Comparison of ENCODE assay signal across 9 cellular contexts in genomic region chr3:146503459-146504202, GRCh38. TPM values are rescaled to one million over a fixed set of nuclear protein-coding genes. Genes with fewer than 3 reads are reported as not detected.
DNase-seq lines count a peak whose midpoint lies in the region; ATAC-seq, FAIRE-seq and TF ChIP-seq lines count a peak whose summit lies in the region.
"Had no signal": no experiment of that assay in that cellular context is flagged by ENCODE, and none has a peak within 500 bp of the region (broad histone marks: within the 10 kb centered on the region; RNA-seq: fewer than 3 reads in every experiment).

No MANE protein-coding gene starts in this region.

- dilution Hi-C loops in endothelial cell of umbilical vein (cut with MboI; ENCODE audit: extremely low pct_ligation_motif_present, low sequenced_read_pairs), result no loop called here

- H3K36me3 ChIP-seq in endothelial cell of umbilical vein (ENCODE audit: control insufficient read depth in 2 of 2, extremely low read depth in 1 of 2, insufficient read depth in 2 of 2, low read length in 2 of 2), result no peaks in the 10 kb centered on the region

- H4K20me1 ChIP-seq in endothelial cell of umbilical vein (replicated peaks; ENCODE audit: control insufficient read depth, extremely low read depth, insufficient read depth, low read length), result no peaks in the 10 kb centered on the region

- H3K9ac ChIP-seq in endothelial cell of umbilical vein (replicated peaks; ENCODE audit: extremely low read depth, insufficient read depth, low read length), result no peak overlapping the region

- DNase-seq in A172 (ENCODE audit: low spot score), result peak; percentile 86
- DNase-seq in NCI-H226, result peak; percentile 77
- DNase-seq in endothelial cell of umbilical vein (ENCODE audit: low read depth, low spot score), result peak; percentile 45
- peak; percentile 8 for DNase-seq in stimulated activated naive CD8-positive, alpha-beta T cell treated with anti-CD3 and anti-CD28 coated beads, Interleukin-15, Interleukin-2, amounts not matched to agents 100 U/mL and 50 U/mL, for 24 hours
- no peak for DNase-seq in OCI-M2 (lab: John Stamatoyannopoulos, UW; ENCODE audit: unreplicated experiment)
- DNase-seq in CD14-positive monocyte (ENCODE audit: low spot score), result no peak

- peak; percentile 95 for ATAC-seq in GM18519 (IDR thresholded peaks at IDR 0.05; ENCODE audit: low FRiP score, unreplicated experiment)
- ATAC-seq in HG02885 (IDR thresholded peaks at IDR 0.05; ENCODE audit: poor library complexity, unreplicated experiment), result peak; percentile 96
- peak; percentile 67 for ATAC-seq in stimulated activated naive CD8-positive, alpha-beta T cell treated with anti-CD3 and anti-CD28 coated beads, Interleukin-15, Interleukin-2, amounts not matched to agents 100 U/mL and 50 U/mL, for 24 hours

- intact Hi-C loops in endothelial cell of umbilical vein (cut with micrococcal nuclease) (no loop called here), CD14-positive monocyte (cut with micrococcal nuclease) (loop anchor here in 1 of 2 donors (10.0 kb wide), 1 partner anchor 51 kb away; no protein-coding TSS in a partner anchor)

- no TSS peak for BruUV-seq in endothelial cell of umbilical vein (replicated peaks; lab: Mats Ljungman, UMichigan)

- TF ChIP-seq POLR2A in endothelial cell of umbilical vein (IDR thresholded peaks at IDR 0.05; ENCODE audit: low read depth, low read length), result no peak

- H3K27ac Mint-ChIP-seq in CD14-positive monocyte, result peak overlapping the region in 1 of 7 donors; percentile 46

- H3K79me2 ChIP-seq in endothelial cell of umbilical vein (ENCODE audit: control insufficient read depth, insufficient read depth, low read length), result no peaks in the 10 kb centered on the region

- H3K9me3 ChIP-seq in endothelial cell of umbilical vein (replicated peaks; ENCODE audit: control insufficient read depth, insufficient read depth, low read length), result no peaks in the 10 kb centered on the region

- H2AFZ ChIP-seq in endothelial cell of umbilical vein (ENCODE audit: low read depth, low read length), result peak overlapping the region; percentile 14

- H3K27ac ChIP-seq in endothelial cell of umbilical vein (ENCODE audit: insufficient read depth, low read depth, low read length), result no peak overlapping the region

- H3K9me1 ChIP-seq in endothelial cell of umbilical vein (replicated peaks; ENCODE audit: control insufficient read depth, extremely low read depth, insufficient read depth, low read length), result no peaks in the 10 kb centered on the region

- FAIRE-seq in endothelial cell of umbilical vein (lab: Jason Lieb, UNC), result no peak

- H3K36me3 Mint-ChIP-seq in CD14-positive monocyte, result peaks cover 3 to 7% of the 10 kb centered on the region in 2 donors

- H3K4me1 Mint-ChIP-seq in CD14-positive monocyte, result peaks cover 25% of the 10 kb centered on the region

- no peak overlapping the region for H3K4me2 ChIP-seq in endothelial cell of umbilical vein (ENCODE audit: insufficient read depth, low read length)

- CTCF ChIA-PET in endothelial cell of umbilical vein (lab: Charles Lee), result interaction anchor here (1.1 kb wide), 1 partner anchor 74 kb away, joined by 5 read pairs; no protein-coding TSS in a partner anchor

- no peaks in the 10 kb centered on the region for H3K27me3 ChIP-seq in endothelial cell of umbilical vein (ENCODE audit: control insufficient read depth in 2 of 2, insufficient read depth in 2 of 2, low read length in 2 of 2)

- POLR2A ChIA-PET in endothelial cell of umbilical vein (lab: Charles Lee), result interaction anchor here (0.7 kb wide), 1 partner anchor 242 kb away, joined by 3 read pairs; no protein-coding TSS in a partner anchor

- H3K9me3 Mint-ChIP-seq in CD14-positive monocyte, result peaks cover 0 to 3% (median 1%) of the 10 kb centered on the region in 7 donors

- TF ChIP-seq CTCF in endothelial cell of umbilical vein (IDR thresholded peaks at IDR 0.05; ENCODE audit: extremely low read depth in 1 of 2, insufficient read depth in 1 of 2, low read depth in 1 of 2, low read length in 2 of 2) (no peak), CD14-positive monocyte (IDR thresholded peaks at IDR 0.05) (no peak)

- H3K4me3 ChIP-seq in endothelial cell of umbilical vein (replicated peaks in 1 of 3; ENCODE audit: insufficient read depth in 1 of 3, low read depth in 1 of 3, low read length in 3 of 3), result no peak overlapping the region

- no peaks in the 10 kb centered on the region for H3K27me3 Mint-ChIP-seq in CD14-positive monocyte (ENCODE audit: low read depth in 3 of 3)

- H3K4me3 Mint-ChIP-seq in CD14-positive monocyte, result no peak overlapping the region

- peaks cover 35% of the 10 kb centered on the region for H3K4me1 ChIP-seq in endothelial cell of umbilical vein (ENCODE audit: control insufficient read depth, extremely low read depth, insufficient read depth, low read length)

TF ChIP-seq in endothelial cell of umbilical vein, 7 proteins besides CTCF, POLR2A, EP300 and RAD21:
- TF ChIP-seq EZH2 (IDR thresholded peaks at IDR 0.05; ENCODE audit: borderline replicate concordance, low read depth, low read length, severe bottlenecking), result no peak
- TF ChIP-seq MYC (IDR thresholded peaks at IDR 0.05; ENCODE audit: low read depth, low read length), result no peak
- peak; percentile 44 for TF ChIP-seq FOS (IDR thresholded peaks at IDR 0.05; ENCODE audit: borderline replicate concordance, insufficient read depth, low read length)
- TF ChIP-seq POLR2AphosphoS5 (IDR thresholded peaks at IDR 0.05; ENCODE audit: insufficient read depth, low read depth, low read length), result no peak
- TF ChIP-seq, protein P1, sequence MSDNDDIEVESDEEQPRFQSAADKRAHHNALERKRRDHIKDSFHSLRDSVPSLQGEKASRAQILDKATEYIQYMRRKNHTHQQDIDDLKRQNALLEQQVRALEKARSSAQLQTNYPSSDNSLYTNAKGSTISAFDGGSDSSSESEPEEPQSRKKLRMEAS (IDR thresholded peaks at IDR 0.05; ENCODE audit: insufficient read depth, insufficient read length), result no peak
- no peak for TF ChIP-seq GATA2 (IDR thresholded peaks at IDR 0.05; ENCODE audit: insufficient read depth, insufficient read length, low read depth, low read length)
- TF ChIP-seq JUN (IDR thresholded peaks at IDR 0.05; ENCODE audit: borderline replicate concordance, insufficient read depth, insufficient read length, low read depth), result peak; percentile 16
TF ChIP-seq in endothelial cell of umbilical vein: peak in this region for 2.

RNA-seq across cellular contexts. Expression of gene PLSCR2, which starts 34.3 kb away (rescaled TPM):
- not detected in 2 replicates for total RNA-seq in A172 (2014; rRNA removed; shearing (Covaris generic))
- total RNA-seq in endothelial cell of umbilical vein, result not detected in 2 replicates
- not detected in 2 replicates for polyA plus RNA-seq in endothelial cell of umbilical vein
- polyA plus RNA-seq in endothelial cell of umbilical vein (2011; cell fraction: cytosol; rRNA removed), result not detected in 2 replicates
- not detected in 2 replicates for polyA plus RNA-seq in endothelial cell of umbilical vein (2011; cell fraction: nucleus; rRNA removed)
- not detected in 2 replicates for polyA plus RNA-seq in endothelial cell of umbilical vein (2012)
- not detected in 2 replicates for polyA minus RNA-seq in endothelial cell of umbilical vein
- not detected for polyA minus RNA-seq in endothelial cell of umbilical vein (2011; cell fraction: cytosol; rRNA and poly(A)+ RNA removed)
- polyA minus RNA-seq in endothelial cell of umbilical vein (2011; cell fraction: nucleus; rRNA and poly(A)+ RNA removed), result not detected in 2 replicates
- not detected for polyA plus RNA-seq in CD14-positive monocyte
- total RNA-seq: temporal lobe had no signal

RNA-seq across cellular contexts. Expression of gene PLSCR1, which starts 40.8 kb away (rescaled TPM):
- 66.0 and 69.2 TPM in 2 replicates for total RNA-seq in A172 (2014; rRNA removed; shearing (Covaris generic))
- total RNA-seq in endothelial cell of umbilical vein, result 65.6 and 78.7 TPM in 2 replicates
- polyA plus RNA-seq in endothelial cell of umbilical vein, result 53.2 and 55.5 TPM in 2 replicates
- polyA plus RNA-seq in endothelial cell of umbilical vein (2011; cell fraction: cytosol; rRNA removed), result 63.2 and 63.4 TPM in 2 replicates
- polyA plus RNA-seq in endothelial cell of umbilical vein (2011; cell fraction: nucleus; rRNA removed), result 62.3 and 69.2 TPM in 2 replicates
- polyA plus RNA-seq in endothelial cell of umbilical vein (2012), result 42.6 and 42.7 TPM in 2 replicates
- polyA minus RNA-seq in endothelial cell of umbilical vein, result 50.7 and 51.6 TPM in 2 replicates
- 21.2 TPM for polyA minus RNA-seq in endothelial cell of umbilical vein (2011; cell fraction: cytosol; rRNA and poly(A)+ RNA removed)
- 145 and 179 TPM in 2 replicates for polyA minus RNA-seq in endothelial cell of umbilical vein (2011; cell fraction: nucleus; rRNA and poly(A)+ RNA removed)
- 100 to 1,000 TPM; 127 to 221 TPM for polyA plus RNA-seq in CD14-positive monocyte

Comparison
In these comparisons a context has a peak if more than half of its experiments do, and no peak if none do; other contexts are left out.
1. DNase-seq: peak in A172 (single experiment), NCI-H226 (single experiment), endothelial cell of umbilical vein (single experiment) and stimulated activated naive CD8-positive, alpha-beta T cell treated with anti-CD3 and anti-CD28 coated beads, Interleukin-15, Interleukin-2, amounts not matched to agents 100 U/mL and 50 U/mL, for 24 hours (single experiment); none in OCI-M2 (single experiment) and CD14-positive monocyte (single experiment).
2. Peak in every context shown above with its lines, with median percentiles within 50 percentile points of each other: ATAC-seq.